23 cellular contexts compared by ENCODE assay signal in the genomic region with DNA sequence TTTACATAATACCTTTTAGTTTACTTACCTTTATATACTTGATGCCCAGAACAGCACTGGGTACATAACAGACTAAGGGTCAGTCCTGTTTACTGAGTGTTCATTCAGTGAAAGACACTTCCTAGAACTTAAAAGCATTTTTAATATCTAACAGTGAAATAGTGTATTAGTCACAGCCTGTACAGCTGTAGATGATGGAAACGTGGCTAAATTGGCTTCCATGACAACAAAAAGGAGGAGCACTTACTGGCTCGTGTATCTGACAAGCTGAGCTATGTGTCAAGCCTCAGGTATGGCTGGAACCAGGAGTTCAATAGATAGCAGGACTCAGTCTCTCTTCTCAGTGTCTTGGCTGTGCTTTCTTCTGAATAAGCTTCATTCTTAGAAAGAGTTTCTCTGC. TPM values are rescaled to one million over a fixed set of nuclear protein-coding genes. Genes with fewer than 3 reads are reported as not detected.
A peak's percentile ranks its signal among the peaks of the same experiment; 100 is the strongest.
DNase-seq lines count a peak whose midpoint lies in the region; ATAC-seq, FAIRE-seq and TF ChIP-seq lines count a peak whose summit lies in the region.
"Had no signal": no experiment of that assay in that cellular context is flagged by ENCODE, and none has a peak within 500 bp of the region (broad histone marks: within the 10 kb centered on the region; RNA-seq: fewer than 3 reads in every experiment).

No MANE protein-coding gene starts in this region.

- peaks cover 4% of the 10 kb centered on the region for H3K36me3 Mint-ChIP-seq in activated naive CD4-positive, alpha-beta T cell treated with anti-CD3 and anti-CD28 coated beads, Interleukin-2, amount 50 U/mL, for 24 hours
- H3K36me3 Mint-ChIP-seq in activated naive CD4-positive, alpha-beta T cell treated with anti-CD3 and anti-CD28 coated beads, Interleukin-2, amount 10 ng/mL, durations not matched to agents 7 days and 5 days = no peaks in the 10 kb centered on the region
- no peaks in the 10 kb centered on the region for H3K36me3 Mint-ChIP-seq in astrocyte (ENCODE audit: low read depth, unreplicated experiment)
- H3K36me3 Mint-ChIP-seq: activated CD4-positive, alpha-beta memory T cell treated with anti-CD3 and anti-CD28 coated beads for 36 hours; mesothelial cell of epicardium; neural progenitor cell had no signal

- FAIRE-seq in astrocyte (lab: Jason Lieb, UNC) = no peak
- FAIRE-seq: GM12892, HTR-8/SVneo had no signal

- H3K9me3 ChIP-seq in astrocyte (ENCODE audit: insufficient read depth, low read depth, low read length) = no peaks in the 10 kb centered on the region
- H3K9me3 ChIP-seq: tibial nerve had no signal

- H2AFZ ChIP-seq in astrocyte (ENCODE audit: low read depth, low read length) = no peak overlapping the region
- H2AFZ ChIP-seq: neural progenitor cell had no signal

- CTCF ChIA-PET in activated naive CD4-positive, alpha-beta T cell treated with anti-CD3 and anti-CD28 coated beads, Interleukin-2, amount 10 ng/mL, durations not matched to agents 7 days and 5 days (lab: Charles Lee) = interaction anchor here (0.9 to 1.3 kb wide), 2 partner anchors 17 to 39 kb away, joined by 3 read pairs; no protein-coding TSS in a partner anchor

- H3K4me3 ChIP-seq in astrocyte (ENCODE audit: insufficient read depth, low read depth, low read length) (no peak overlapping the region), foreskin fibroblast (ENCODE audit: low read depth in 1 of 2, low read length in 2 of 2) (no peak overlapping the region)
- H3K4me3 ChIP-seq: cardiac muscle cell, neural progenitor cell, tibial nerve had no signal

- H3K9ac ChIP-seq in astrocyte (ENCODE audit: low read length) = no peak overlapping the region
- H3K9ac ChIP-seq: neural progenitor cell had no signal

- H4K20me1 ChIP-seq in astrocyte (ENCODE audit: insufficient read depth, low read length) = no peaks in the 10 kb centered on the region

- H3K4me1 ChIP-seq in astrocyte (ENCODE audit: insufficient read depth, low read length) = no peaks in the 10 kb centered on the region
- H3K4me1 ChIP-seq: neural progenitor cell, tibial nerve had no signal

- no peaks in the 10 kb centered on the region for H3K79me2 ChIP-seq in astrocyte (ENCODE audit: insufficient read depth, low read length)

- TF ChIP-seq CTCF in astrocyte (IDR thresholded peaks at IDR 0.05; ENCODE audit: insufficient read depth, low read depth, low read length) (no peak), foreskin fibroblast (IDR thresholded peaks at IDR 0.05; ENCODE audit: low read depth, low read length) (no peak)

- H3K4me1 Mint-ChIP-seq in activated naive CD4-positive, alpha-beta T cell treated with anti-CD3 and anti-CD28 coated beads, Interleukin-2, amount 50 U/mL, for 24 hours = peaks cover 46% of the 10 kb centered on the region
- H3K4me1 Mint-ChIP-seq in activated naive CD4-positive, alpha-beta T cell treated with anti-CD3 and anti-CD28 coated beads, Interleukin-2, amount 10 ng/mL, durations not matched to agents 7 days and 5 days = peaks cover 2% of the 10 kb centered on the region
- peaks cover 2% of the 10 kb centered on the region for H3K4me1 Mint-ChIP-seq in astrocyte (ENCODE audit: low read depth, unreplicated experiment)
- H3K4me1 Mint-ChIP-seq: neural progenitor cell had no signal

- no peaks in the 10 kb centered on the region for H3K27me3 Mint-ChIP-seq in activated naive CD4-positive, alpha-beta T cell treated with anti-CD3 and anti-CD28 coated beads, Interleukin-2, amount 50 U/mL, for 24 hours
- no peaks in the 10 kb centered on the region for H3K27me3 Mint-ChIP-seq in activated naive CD4-positive, alpha-beta T cell treated with anti-CD3 and anti-CD28 coated beads, Interleukin-2, amount 10 ng/mL, durations not matched to agents 7 days and 5 days
- no peaks in the 10 kb centered on the region for H3K27me3 Mint-ChIP-seq in astrocyte (ENCODE audit: low read depth, unreplicated experiment)
- H3K27me3 Mint-ChIP-seq: activated CD4-positive, alpha-beta memory T cell treated with anti-CD3 and anti-CD28 coated beads for 36 hours; activated naive CD8-positive, alpha-beta T cell; activated T-cell treated with anti-CD3 and anti-CD28 coated beads, Interleukin-2, amount 50 U/mL, for 24 hours; CD4-positive, alpha-beta T cell had no signal

- DNase-seq in activated naive CD4-positive, alpha-beta T cell treated with anti-CD3 and anti-CD28 coated beads, Interleukin-2, amount 10 ng/mL, durations not matched to agents 7 days and 5 days = no peak
- peak; percentile 69 for DNase-seq in astrocyte (ENCODE audit: low read depth)
- peak; percentile 48 to 79 for DNase-seq in foreskin fibroblast
- no peak for DNase-seq in stimulated activated naive CD8-positive, alpha-beta T cell treated with anti-CD3 and anti-CD28 coated beads, Interleukin-15, Interleukin-2, amounts not matched to agents 100 U/mL and 50 U/mL, for 24 hours
- no peak for DNase-seq in SK-N-DZ (ENCODE audit: low spot score)
- no peak for DNase-seq in NCI-H774 (lab: John Stamatoyannopoulos, UW)
- no peak for DNase-seq in NCI-H2196 (lab: John Stamatoyannopoulos, UW; ENCODE audit: unreplicated experiment)
- DNase-seq: activated CD4-positive, alpha-beta memory T cell treated with anti-CD3 and anti-CD28 coated beads for 36 hours; activated T-cell treated with anti-CD3 and anti-CD28 coated beads, Interleukin-2, amount 50 U/mL, for 24 hours; CD4-positive, alpha-beta T cell; kidney glomerular epithelial cell; NCI-H1694; NCI-H446 treated with DMSO at 0.1 percent for 48 hours; SHP77 had no signal

- H3K36me3 ChIP-seq in astrocyte (ENCODE audit: insufficient read depth, low read length) = no peaks in the 10 kb centered on the region
- H3K36me3 ChIP-seq: cardiac muscle cell, neural progenitor cell, tibial nerve had no signal

- H3K4me2 ChIP-seq in astrocyte (ENCODE audit: low read length) = no peak overlapping the region
- H3K4me2 ChIP-seq: neural progenitor cell had no signal

- H3K9me3 Mint-ChIP-seq in activated naive CD4-positive, alpha-beta T cell treated with anti-CD3 and anti-CD28 coated beads, Interleukin-2, amount 50 U/mL, for 24 hours = no peaks in the 10 kb centered on the region
- no peaks in the 10 kb centered on the region for H3K9me3 Mint-ChIP-seq in activated naive CD4-positive, alpha-beta T cell treated with anti-CD3 and anti-CD28 coated beads, Interleukin-2, amount 10 ng/mL, durations not matched to agents 7 days and 5 days
- no peaks in the 10 kb centered on the region for H3K9me3 Mint-ChIP-seq in astrocyte (ENCODE audit: unreplicated experiment)
- H3K9me3 Mint-ChIP-seq: activated CD4-positive, alpha-beta memory T cell treated with anti-CD3 and anti-CD28 coated beads for 36 hours; activated T-cell treated with anti-CD3 and anti-CD28 coated beads, Interleukin-2, amount 50 U/mL, for 24 hours; CD4-positive, alpha-beta T cell; mesothelial cell of epicardium; neural progenitor cell had no signal

- ATAC-seq in stimulated activated naive CD8-positive, alpha-beta T cell treated with anti-CD3 and anti-CD28 coated beads, Interleukin-15, Interleukin-2, amounts not matched to agents 100 U/mL and 50 U/mL, for 24 hours = peak; percentile 28
- ATAC-seq: esophagus mucosa had no signal

- H3K27ac ChIP-seq in astrocyte (ENCODE audit: low read depth, low read length) = no peak overlapping the region
- H3K27ac ChIP-seq: cardiac muscle cell, neural progenitor cell, tibial nerve had no signal

- no peak overlapping the region for H3K4me3 Mint-ChIP-seq in activated naive CD4-positive, alpha-beta T cell treated with anti-CD3 and anti-CD28 coated beads, Interleukin-2, amount 50 U/mL, for 24 hours
- no peak overlapping the region for H3K4me3 Mint-ChIP-seq in activated naive CD4-positive, alpha-beta T cell treated with anti-CD3 and anti-CD28 coated beads, Interleukin-2, amount 10 ng/mL, durations not matched to agents 7 days and 5 days
- H3K4me3 Mint-ChIP-seq in astrocyte (ENCODE audit: unreplicated experiment) = no peak overlapping the region
- H3K4me3 Mint-ChIP-seq: activated CD4-positive, alpha-beta memory T cell treated with anti-CD3 and anti-CD28 coated beads for 36 hours; activated naive CD8-positive, alpha-beta T cell; activated T-cell treated with anti-CD3 and anti-CD28 coated beads, Interleukin-2, amount 50 U/mL, for 24 hours; CD4-positive, alpha-beta T cell; mesothelial cell of epicardium; neural progenitor cell had no signal

- H3K27me3 ChIP-seq in astrocyte (ENCODE audit: insufficient read depth, low read length) = no peaks in the 10 kb centered on the region
- H3K27me3 ChIP-seq: cardiac muscle cell, neural progenitor cell, tibial nerve had no signal

- peak overlapping the region; percentile 2 for H3K27ac Mint-ChIP-seq in activated naive CD4-positive, alpha-beta T cell treated with anti-CD3 and anti-CD28 coated beads, Interleukin-2, amount 50 U/mL, for 24 hours
- H3K27ac Mint-ChIP-seq in activated naive CD4-positive, alpha-beta T cell treated with anti-CD3 and anti-CD28 coated beads, Interleukin-2, amount 10 ng/mL, durations not matched to agents 7 days and 5 days = no peak overlapping the region
- H3K27ac Mint-ChIP-seq in astrocyte (ENCODE audit: unreplicated experiment) = no peak overlapping the region
- H3K27ac Mint-ChIP-seq: activated CD4-positive, alpha-beta memory T cell treated with anti-CD3 and anti-CD28 coated beads for 36 hours; activated T-cell treated with anti-CD3 and anti-CD28 coated beads, Interleukin-2, amount 50 U/mL, for 24 hours; CD4-positive, alpha-beta T cell; mesothelial cell of epicardium; neural progenitor cell had no signal

RNA-seq across cellular contexts. Expression of gene CMTM8, which starts 40.2 kb away (rescaled TPM):
- 1.6 TPM in 2 replicates for total RNA-seq in astrocyte
- 5.8 and 12.5 TPM in 2 replicates for polyA plus RNA-seq in SK-N-DZ (2014; cell fraction: cytosol; rRNA removed)
- polyA plus RNA-seq in SK-N-DZ (2014; cell fraction: nucleus; rRNA removed) = 7.6 and 9.6 TPM in 2 replicates

Comparison
In these comparisons a context has a peak if more than half of its experiments do, and no peak if none do; other contexts are left out.
1. DNase-seq: peak in astrocyte (single experiment) and foreskin fibroblast (2 of 2); none in activated naive CD4-positive, alpha-beta T cell treated with anti-CD3 and anti-CD28 coated beads, Interleukin-2, amount 10 ng/mL, durations not matched to agents 7 days and 5 days (single experiment), stimulated activated naive CD8-positive, alpha-beta T cell treated with anti-CD3 and anti-CD28 coated beads, Interleukin-15, Interleukin-2, amounts not matched to agents 100 U/mL and 50 U/mL, for 24 hours (single experiment), SK-N-DZ (single experiment), NCI-H774 (single experiment) and NCI-H2196 (single experiment).